Comparison of ENCODE assay signal across 18 cellular contexts in the genomic region with DNA sequence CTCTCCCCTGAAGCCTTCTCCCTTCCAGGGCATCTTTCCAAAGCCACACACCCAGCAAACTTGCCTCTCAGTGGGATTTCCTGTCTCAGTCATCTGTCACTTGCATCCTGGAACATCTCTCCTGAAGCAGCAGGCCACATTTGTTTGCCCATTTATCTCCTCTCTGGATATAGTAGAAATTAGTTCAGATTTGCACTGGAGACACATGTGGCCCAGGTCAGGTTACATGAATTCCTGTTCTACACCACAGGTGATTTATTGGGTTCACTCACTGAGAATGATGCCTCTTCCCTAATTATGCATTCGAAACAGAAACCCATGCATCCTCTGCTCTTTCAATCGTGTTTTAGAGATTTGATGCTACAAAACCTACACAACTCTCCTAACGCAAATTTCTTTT.
A peak's percentile ranks its signal among the peaks of the same experiment; 100 is the strongest.
DNase-seq lines count a peak whose midpoint lies in the region; ATAC-seq, FAIRE-seq and TF ChIP-seq lines count a peak whose summit lies in the region.
"Had no signal": no experiment of that assay in that cellular context is flagged by ENCODE, and none has a peak within 500 bp of the region (broad histone marks: within the 10 kb centered on the region; RNA-seq: fewer than 3 reads in every experiment).

No MANE protein-coding gene starts in this region.

- BruUV-seq in A673 (replicated peaks; lab: Mats Ljungman, UMichigan), result no TSS peak

- H3K9me3 ChIP-seq in A673 (ENCODE audit: low read depth, low read length, poor library complexity, severe bottlenecking) (no peaks in the 10 kb centered on the region), SJCRH30 (replicated peaks) (no peaks in the 10 kb centered on the region)
- H3K9me3 ChIP-seq: Caco-2 had no signal

- H3K36me3 ChIP-seq in A673 (ENCODE audit: insufficient read depth, low read length, poor library complexity, severe bottlenecking) (no peaks in the 10 kb centered on the region), SJCRH30 (no peaks in the 10 kb centered on the region)

- CTCF ChIA-PET in A673 (lab: Charles Lee), result no interaction called here

- TF ChIP-seq POLR2A in GM12891 (IDR thresholded peaks at IDR 0.05; ENCODE audit: low read depth, low read length), result no peak

- H3K4me3 ChIP-seq in A673 (ENCODE audit: low read depth, low read length, poor library complexity, severe bottlenecking), result no peak overlapping the region
- no peak overlapping the region for H3K4me3 ChIP-seq in SJCRH30
- H3K4me3 ChIP-seq: K562 had no signal

- intact Hi-C loops in A673 (cut with micrococcal nuclease; ENCODE audit: unreplicated experiment), result no loop called here

- TF ChIP-seq CTCF in A673 (conservative IDR thresholded peaks at IDR 0.05; ENCODE audit: low read depth, low read length), result no peak

- FAIRE-seq in GM12891 (lab: Jason Lieb, UNC), result peak; percentile 26
- FAIRE-seq: K562 had no signal

- peak; percentile 90 for DNase-seq in A673 (ENCODE audit: low spot score)
- DNase-seq in GM12891 (ENCODE audit: insufficient read length, low spot score), result no peak
- DNase-seq in NCI-H1694 treated with DMSO at 0.1 percent for 48 hours (lab: John Stamatoyannopoulos, UW), result peak; percentile 51
- peak; percentile 50 to 78 for DNase-seq in SJCRH30
- DNase-seq in activated effector memory CD4-positive, alpha-beta T cell treated with anti-CD3 and anti-CD28 coated beads, Interleukin-2, amount 50 U/mL, for 16 hours, result no peak
- no peak for DNase-seq in iPS-NIHi7 (ENCODE audit: extremely low spot score)
- no peak for DNase-seq in superior temporal gyrus (ENCODE audit: extremely low spot score)
- DNase-seq: ACHN; Caco-2; DMS153; H9; NCI-H146; NK-92 treated with Interleukin-12 subunit alpha and Interleukin-12 subunit beta, amount 100 ng/mL, for 24 hours; RPMI8226; SIG-M5; SW 1271 had no signal

- POLR2A ChIA-PET in A673 (lab: Charles Lee; ENCODE audit: low non-redundant PET), result no interaction called here

- H3K27me3 ChIP-seq in A673 (replicated peaks; ENCODE audit: insufficient read depth, low read depth, low read length, poor library complexity) (no peaks in the 10 kb centered on the region), SJCRH30 (no peaks in the 10 kb centered on the region)

- peak overlapping the region; percentile 8 for H3K27ac ChIP-seq in A673 (ENCODE audit: low read depth, low read length, poor library complexity, severe bottlenecking)
- H3K27ac ChIP-seq in SJCRH30, result peak overlapping the region; percentile 72

- ATAC-seq in GM18868 (IDR thresholded peaks at IDR 0.05; ENCODE audit: unreplicated experiment), result no peak
- ATAC-seq: K562 had no signal

- H3K4me1 ChIP-seq in A673 (ENCODE audit: insufficient read depth, low read length, poor library complexity, severe bottlenecking) (peaks cover 30% of the 10 kb centered on the region), SJCRH30 (peaks cover 32% of the 10 kb centered on the region)
- H3K4me1 ChIP-seq: Caco-2 had no signal

TF ChIP-seq in GM12891, 5 proteins besides CTCF, POLR2A, EP300 and RAD21:
- TF ChIP-seq TAF1 (IDR thresholded peaks at IDR 0.05; ENCODE audit: low read depth, low read length) (no peak), POLR2AphosphoS5 (IDR thresholded peaks at IDR 0.05; ENCODE audit: low read depth, low read length) (no peak), SPI1 (IDR thresholded peaks at IDR 0.05; ENCODE audit: low read depth, low read length) (no peak), PAX5 (IDR thresholded peaks at IDR 0.05; ENCODE audit: insufficient read depth, low read length, severe bottlenecking) (no peak), POU2F2 (IDR thresholded peaks at IDR 0.05; ENCODE audit: low read depth, low read length) (no peak)

Comparison
In these comparisons a context has a peak if more than half of its experiments do, and no peak if none do; other contexts are left out.
1. DNase-seq: peak in A673 (single experiment), NCI-H1694 treated with DMSO at 0.1 percent for 48 hours (single experiment) and SJCRH30 (2 of 2); none in GM12891 (single experiment), activated effector memory CD4-positive, alpha-beta T cell treated with anti-CD3 and anti-CD28 coated beads, Interleukin-2, amount 50 U/mL, for 16 hours (single experiment), iPS-NIHi7 (single experiment) and superior temporal gyrus (single experiment).